ENCODE assay signal across 2 cellular contexts in genomic region chr9:87813119-87813463, GRCh38.
TF ChIP-seq lines count a peak whose summit lies in the region.

No MANE protein-coding gene starts in this region.

TF ChIP-seq in HepG2, 621 proteins besides CTCF, POLR2A, EP300 and RAD21 (continued from another document):
- TF ChIP-seq ZNF574 (CRISPR knock-in tag; IDR thresholded peaks at IDR 0.05) = no peak
- no peak for TF ChIP-seq KLF12 (CRISPR knock-in tag; IDR thresholded peaks at IDR 0.05; ENCODE audit: borderline replicate concordance)
- no peak for TF ChIP-seq MTF2 (CRISPR knock-in tag; IDR thresholded peaks at IDR 0.05; ENCODE audit: borderline replicate concordance)
- no peak for TF ChIP-seq ZNF292 (CRISPR knock-in tag; IDR thresholded peaks at IDR 0.05; ENCODE audit: borderline replicate concordance, low read depth)
- no peak for TF ChIP-seq CREBL2 (CRISPR knock-in tag; IDR thresholded peaks at IDR 0.05; ENCODE audit: borderline replicate concordance)
- no peak for TF ChIP-seq ZNF18 (CRISPR knock-in tag; IDR thresholded peaks at IDR 0.05; ENCODE audit: insufficient replicate concordance)

TF ChIP-seq in liver, 16 proteins besides CTCF, POLR2A, EP300 and RAD21 (continued from another document):
- TF ChIP-seq ZBTB33 (IDR thresholded peaks at IDR 0.05) = no peak
- no peak for TF ChIP-seq NR2F2 (IDR thresholded peaks at IDR 0.05)
- no peak for TF ChIP-seq FOXA1 (IDR thresholded peaks at IDR 0.05)
- no peak for TF ChIP-seq EGR1 (IDR thresholded peaks at IDR 0.05; ENCODE audit: low read depth in 2 of 2)
- TF ChIP-seq REST (IDR thresholded peaks at IDR 0.05) = no peak
- TF ChIP-seq HNF4G (IDR thresholded peaks at IDR 0.05) = no peak
- no peak for TF ChIP-seq HNF4A (conservative IDR thresholded peaks at IDR 0.05)
- no peak for TF ChIP-seq FOXA2 (IDR thresholded peaks at IDR 0.05)
- no peak for TF ChIP-seq SP1 (IDR thresholded peaks at IDR 0.05)
- no peak for TF ChIP-seq GABPA (IDR thresholded peaks at IDR 0.05 in 1 of 2, conservative IDR thresholded peaks at IDR 0.05 in 1 of 2)
